23 cellular contexts compared by ENCODE assay signal in genomic region chr17:39104046-39104445, GRCh38. TPM values are rescaled to one million over a fixed set of nuclear protein-coding genes. Genes with fewer than 3 reads are reported as not detected.
DNase-seq lines count a peak whose midpoint lies in the region; ATAC-seq and TF ChIP-seq lines count a peak whose summit lies in the region.
"Had no signal": no experiment of that assay in that cellular context is flagged by ENCODE, and none has a peak within 500 bp of the region (broad histone marks: within the 10 kb centered on the region; RNA-seq: fewer than 3 reads in every experiment).

No MANE protein-coding gene starts in this region.

- no peak overlapping the region for H4K91ac ChIP-seq in mesenchymal stem cell (ENCODE audit: low read length)

- no peaks in the 10 kb centered on the region for H3K9me3 ChIP-seq in BLaER1 treated with 17β-estradiol and CSF1 and Interleukin-3, amounts not matched to agents 10 nM and 100 nM (replicated peaks in 1 of 11)
- H3K9me3 ChIP-seq in mesenchymal stem cell (ENCODE audit: control insufficient read depth, low read length) = no peaks in the 10 kb centered on the region
- no peaks in the 10 kb centered on the region for H3K9me3 ChIP-seq in MG63
- H3K9me3 ChIP-seq: vagina had no signal

- H3K23ac ChIP-seq in mesenchymal stem cell (ENCODE audit: low read length in 2 of 2) = no peak overlapping the region

- TF ChIP-seq CTCF in choroid plexus epithelial cell (conservative IDR thresholded peaks at IDR 0.05; ENCODE audit: low read depth, low read length) = no peak

- peaks cover 17 to 75% (median 62%) of the 10 kb centered on the region in 10 experiments for H3K4me1 ChIP-seq in BLaER1 treated with 17β-estradiol and CSF1 and Interleukin-3, amounts not matched to agents 10 nM and 100 nM
- peaks cover 11% of the 10 kb centered on the region for H3K4me1 ChIP-seq in mesenchymal stem cell (ENCODE audit: control insufficient read depth, insufficient read depth, low read depth, low read length)

- H2AFZ ChIP-seq in mesenchymal stem cell (ENCODE audit: low read depth, low read length) = no peak overlapping the region

- H3K4me3 Mint-ChIP-seq in stimulated activated naive CD8-positive, alpha-beta T cell treated with anti-CD3 and anti-CD28 coated beads, Interleukin-15, amount 100 ng/mL, for 72 hours = no peak overlapping the region
- H3K4me3 Mint-ChIP-seq: activated CD4-positive, alpha-beta T cell treated with anti-CD3 and anti-CD28 coated beads, Interleukin-2, amount 10 ng/mL, durations not matched to agents 7 days and 5 days; activated naive CD8-positive, alpha-beta T cell treated with anti-CD3 and anti-CD28 coated beads, Interleukin-2, amount 10 ng/mL, durations not matched to agents 7 days and 5 days; activated T-helper 17 cell treated with anti-CD3 and anti-CD28 coated beads, Interleukin-2, amount 50 U/mL, for 72 hours had no signal

- H3K9me3 Mint-ChIP-seq in stimulated activated naive CD8-positive, alpha-beta T cell treated with anti-CD3 and anti-CD28 coated beads, Interleukin-15, amount 100 ng/mL, for 72 hours = no peaks in the 10 kb centered on the region
- H3K9me3 Mint-ChIP-seq: activated CD4-positive, alpha-beta T cell treated with anti-CD3 and anti-CD28 coated beads, Interleukin-2, amount 10 ng/mL, durations not matched to agents 7 days and 5 days; activated naive CD8-positive, alpha-beta T cell treated with anti-CD3 and anti-CD28 coated beads, Interleukin-2, amount 10 ng/mL, durations not matched to agents 7 days and 5 days; activated T-helper 17 cell treated with anti-CD3 and anti-CD28 coated beads, Interleukin-2, amount 50 U/mL, for 72 hours had no signal

- DNase-seq in HuH-7.5 (ENCODE audit: low spot score) (peak; percentile 31), choroid plexus epithelial cell (ENCODE audit: low read depth) (peak; percentile 67), mesenchymal stem cell (peak; percentile 77), sciatic nerve (ENCODE audit: low spot score) (no peak), dedifferentiated amniotic fluid mesenchymal stem cell (ENCODE audit: extremely low spot score) (no peak), MG63 (no peak)
- no peak for DNase-seq in stimulated activated naive CD8-positive, alpha-beta T cell treated with anti-CD3 and anti-CD28 coated beads, Interleukin-15, amount 100 ng/mL, for 72 hours
- DNase-seq: activated CD4-positive, alpha-beta T cell treated with anti-CD3 and anti-CD28 coated beads, Interleukin-2, amount 10 ng/mL, durations not matched to agents 7 days and 5 days; activated naive CD8-positive, alpha-beta T cell treated with anti-CD3 and anti-CD28 coated beads, Interleukin-2, amount 10 ng/mL, durations not matched to agents 7 days and 5 days; left ventricle myocardium superior; NCI-H1048; NCI-H1930; PC-3; retina; SIG-M5 had no signal

- no peak overlapping the region for H2BK12ac ChIP-seq in mesenchymal stem cell (ENCODE audit: low read length in 2 of 2)

- WGBS in mesenchymal stem cell = 47% methylated on average over 4 of the region's 5 CpGs

- no peak overlapping the region for H2BK15ac ChIP-seq in mesenchymal stem cell (ENCODE audit: low read depth, poor library complexity, severe bottlenecking)

- intact Hi-C loops in sciatic nerve (cut with DNase I) = no loop called here

- H3K4me1 Mint-ChIP-seq in stimulated activated naive CD8-positive, alpha-beta T cell treated with anti-CD3 and anti-CD28 coated beads, Interleukin-15, amount 100 ng/mL, for 72 hours = peaks cover 24% of the 10 kb centered on the region

- no peak overlapping the region for H2AK5ac ChIP-seq in mesenchymal stem cell (ENCODE audit: low read length, severe bottlenecking)

- no peak for ATAC-seq in sciatic nerve
- ATAC-seq in stimulated activated naive CD8-positive, alpha-beta T cell treated with anti-CD3 and anti-CD28 coated beads, Interleukin-15, amount 100 ng/mL, for 72 hours = no peak
- ATAC-seq: activated T-helper 17 cell treated with anti-CD3 and anti-CD28 coated beads, Interleukin-2, amount 50 U/mL, for 72 hours; GM12878; PC-3 had no signal

- peaks cover 0 to 30% (median 0%) of the 10 kb centered on the region in 11 experiments; a peak in 2 of 22 replicates for H4K20me1 ChIP-seq in BLaER1 treated with 17β-estradiol and CSF1 and Interleukin-3, amounts not matched to agents 10 nM and 100 nM

- H4K8ac ChIP-seq in mesenchymal stem cell (ENCODE audit: low read length) = no peak overlapping the region

- H3K36me3 ChIP-seq in BLaER1 treated with 17β-estradiol and CSF1 and Interleukin-3, amounts not matched to agents 10 nM and 100 nM = no peaks in the 10 kb centered on the region
- H3K36me3 ChIP-seq in mesenchymal stem cell (ENCODE audit: control insufficient read depth in 1 of 2, insufficient read depth in 2 of 2, low read depth in 1 of 2, low read length in 2 of 2) (peaks cover 0 to 21% of the 10 kb centered on the region in 2 experiments), MG63 (no peaks in the 10 kb centered on the region)
- H3K36me3 ChIP-seq: vagina had no signal

- H3K9ac ChIP-seq in BLaER1 treated with 17β-estradiol and CSF1 and Interleukin-3, amounts not matched to agents 10 nM and 100 nM = no peak overlapping the region
- H3K9ac ChIP-seq in mesenchymal stem cell (ENCODE audit: low read length) = no peak overlapping the region
- H3K9ac ChIP-seq: KMS-11 had no signal

- H3K27ac Mint-ChIP-seq in stimulated activated naive CD8-positive, alpha-beta T cell treated with anti-CD3 and anti-CD28 coated beads, Interleukin-15, amount 100 ng/mL, for 72 hours = peak overlapping the region in 1 of 2 donors; percentile 85
- H3K27ac Mint-ChIP-seq: activated CD4-positive, alpha-beta T cell treated with anti-CD3 and anti-CD28 coated beads, Interleukin-2, amount 10 ng/mL, durations not matched to agents 7 days and 5 days; activated naive CD8-positive, alpha-beta T cell treated with anti-CD3 and anti-CD28 coated beads, Interleukin-2, amount 10 ng/mL, durations not matched to agents 7 days and 5 days; activated T-helper 17 cell treated with anti-CD3 and anti-CD28 coated beads, Interleukin-2, amount 50 U/mL, for 72 hours had no signal

- H2BK120ac ChIP-seq in mesenchymal stem cell (ENCODE audit: low read depth, low read length) = no peak overlapping the region

- no peak overlapping the region for H3K18ac ChIP-seq in mesenchymal stem cell (ENCODE audit: low read depth in 1 of 2, low read length in 2 of 2)

- H3K79me1 ChIP-seq in mesenchymal stem cell (replicated peaks; ENCODE audit: low read length, poor library complexity, severe bottlenecking) = no peaks in the 10 kb centered on the region

- peak overlapping the region in 8 of 11 experiments; percentile 45 to 66 (median 56); a peak in 15 of 22 replicates for H3K4me2 ChIP-seq in BLaER1 treated with 17β-estradiol and CSF1 and Interleukin-3, amounts not matched to agents 10 nM and 100 nM
- H3K4me2 ChIP-seq in mesenchymal stem cell (ENCODE audit: low read length, poor library complexity, severe bottlenecking) = no peak overlapping the region
- H3K4me2 ChIP-seq: KMS-11 had no signal

- no peak overlapping the region for H3K4ac ChIP-seq in mesenchymal stem cell (ENCODE audit: low read depth in 1 of 2, low read length in 2 of 2)

- peaks cover 0 to 28% (median 0%) of the 10 kb centered on the region in 11 experiments; a peak in 6 of 22 replicates for H3K27me3 ChIP-seq in BLaER1 treated with 17β-estradiol and CSF1 and Interleukin-3, amounts not matched to agents 10 nM and 100 nM
- H3K27me3 ChIP-seq in mesenchymal stem cell (ENCODE audit: control insufficient read depth in 1 of 2, insufficient read depth in 1 of 2, low read length in 2 of 2) = peaks cover 14 to 23% of the 10 kb centered on the region in 2 experiments
- H3K27me3 ChIP-seq in MG63 = no peaks in the 10 kb centered on the region; the same call in 1 of the 2 replicates
- H3K27me3 ChIP-seq: vagina had no signal

- no peak overlapping the region for H2BK5ac ChIP-seq in mesenchymal stem cell (ENCODE audit: low read depth, low read length, poor library complexity, severe bottlenecking)

- H3K27me3 Mint-ChIP-seq in stimulated activated naive CD8-positive, alpha-beta T cell treated with anti-CD3 and anti-CD28 coated beads, Interleukin-15, amount 100 ng/mL, for 72 hours = no peaks in the 10 kb centered on the region
- H3K27me3 Mint-ChIP-seq: activated CD4-positive, alpha-beta T cell treated with anti-CD3 and anti-CD28 coated beads, Interleukin-2, amount 10 ng/mL, durations not matched to agents 7 days and 5 days; activated T-helper 17 cell treated with anti-CD3 and anti-CD28 coated beads, Interleukin-2, amount 50 U/mL, for 72 hours had no signal

- no peak overlapping the region for H3K27ac ChIP-seq in BLaER1 treated with 17β-estradiol and CSF1 and Interleukin-3, amounts not matched to agents 10 nM and 100 nM
- no peak overlapping the region for H3K27ac ChIP-seq in mesenchymal stem cell (ENCODE audit: low read length, poor library complexity, severe bottlenecking)
- H3K27ac ChIP-seq: C4-2B, HL-60, KMS-11, vagina had no signal

- no peak overlapping the region for H3K14ac ChIP-seq in mesenchymal stem cell (ENCODE audit: low read length in 2 of 2)

- H3K4me3 ChIP-seq in BLaER1 treated with 17β-estradiol and CSF1 and Interleukin-3, amounts not matched to agents 10 nM and 100 nM = no peak overlapping the region
- H3K4me3 ChIP-seq in choroid plexus epithelial cell (ENCODE audit: low read depth, low read length) (no peak overlapping the region), mesenchymal stem cell (ENCODE audit: insufficient read depth in 1 of 2, low read depth in 1 of 2, low read length in 2 of 2) (no peak overlapping the region), MG63 (no peak overlapping the region)
- H3K4me3 ChIP-seq: GM12878, vagina had no signal

RNA-seq across cellular contexts. Expression of gene PLXDC1, which starts 47.4 kb away (rescaled TPM):
- polyA plus RNA-seq in mesenchymal stem cell (2013, experiment 1 of 2) = 1.9 TPM
- polyA plus RNA-seq in mesenchymal stem cell (2013, experiment 2 of 2) = 2.1 TPM
- 36.4 TPM for total RNA-seq in sciatic nerve
- not detected in 2 replicates for total RNA-seq in MG63 (2014; rRNA removed; shearing (Covaris generic); ENCODE audit: low replicate concordance)
- total RNA-seq: epithelial cell of proximal tubule, GM12878, PC-3 had no signal

Comparison
In these comparisons a context has a peak if more than half of its experiments do, and no peak if none do; other contexts are left out.
1. DNase-seq: peak in HuH-7.5 (single experiment), choroid plexus epithelial cell (single experiment) and mesenchymal stem cell (single experiment); none in sciatic nerve (single experiment), dedifferentiated amniotic fluid mesenchymal stem cell (single experiment), stimulated activated naive CD8-positive, alpha-beta T cell treated with anti-CD3 and anti-CD28 coated beads, Interleukin-15, amount 100 ng/mL, for 72 hours (0 of 2) and MG63 (single experiment).
2. RNA of gene PLXDC1, which starts 47.4 kb away (total RNA-seq): 36.4 TPM in sciatic nerve (single experiment); not detected in MG63; every median in the first group is over 10 times any median in the second.